8 cellular contexts compared by ENCODE assay signal in the genomic region with DNA sequence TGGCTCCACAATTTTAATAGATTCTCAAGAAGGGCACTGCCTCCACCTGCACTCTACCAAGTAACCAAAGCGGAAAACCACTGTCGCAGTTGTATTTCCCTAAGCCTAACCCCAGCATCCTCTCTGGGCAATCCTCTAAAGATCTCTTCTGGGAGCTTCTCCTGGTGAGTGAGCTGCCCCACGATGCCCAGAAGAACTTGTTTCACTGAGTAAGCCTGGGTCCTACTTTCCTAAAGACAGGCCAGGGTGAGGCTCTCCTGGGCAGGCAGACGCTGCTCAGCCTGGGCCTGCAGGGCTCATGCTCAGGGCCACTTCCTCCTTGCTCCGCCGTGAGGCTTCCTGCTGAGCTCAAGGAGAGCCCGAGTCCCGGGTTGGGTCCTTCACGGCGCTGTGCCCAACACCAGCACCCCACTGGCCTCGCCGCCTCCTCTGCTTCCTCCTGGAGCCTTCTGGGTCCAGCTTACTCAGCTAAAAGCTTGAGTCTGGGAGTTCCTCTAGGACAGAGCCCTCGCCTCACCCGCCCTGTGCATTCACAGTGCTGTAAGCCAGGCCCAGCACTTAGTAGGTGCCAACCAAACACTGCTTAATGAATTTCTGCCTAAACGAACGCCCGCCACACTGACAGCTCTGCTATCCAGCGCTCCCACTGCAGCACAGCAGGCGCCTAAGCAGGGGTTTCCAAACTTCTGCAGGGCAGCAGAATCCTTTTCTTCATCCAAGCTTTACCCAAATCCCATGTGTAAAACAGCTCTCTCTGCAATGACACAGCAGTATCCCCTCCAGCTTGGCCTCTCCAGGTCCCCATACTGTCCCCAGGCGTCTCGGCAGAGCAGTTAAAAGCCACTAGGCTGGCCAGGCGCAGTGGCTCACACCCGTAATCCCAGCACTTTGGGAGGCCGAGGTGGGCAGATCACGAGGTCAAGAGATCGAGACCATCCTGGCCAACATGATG. TPM values are rescaled to one million over a fixed set of nuclear protein-coding genes. Genes with fewer than 3 reads are reported as not detected.
A peak's percentile ranks its signal among the peaks of the same experiment; 100 is the strongest.
DNase-seq lines count a peak whose midpoint lies in the region; ATAC-seq and TF ChIP-seq lines count a peak whose summit lies in the region.

No MANE protein-coding gene starts in this region.

- BruUV-seq in A673 (replicated peaks; lab: Mats Ljungman, UMichigan) = no TSS peak

- no peak for TF ChIP-seq CTCF in A673 (conservative IDR thresholded peaks at IDR 0.05; ENCODE audit: low read depth, low read length)

- H3K9me3 ChIP-seq in A673 (ENCODE audit: low read depth, low read length, poor library complexity, severe bottlenecking) = no peaks in the 10 kb centered on the region

- peaks cover 49% of the 10 kb centered on the region for H3K36me3 Mint-ChIP-seq in activated CD4-positive, alpha-beta T cell treated with anti-CD3 and anti-CD28 coated beads, Interleukin-2, amount 10 ng/mL, durations not matched to agents 7 days and 5 days (ENCODE audit: low read depth)

- intact Hi-C loops in A673 (cut with micrococcal nuclease; ENCODE audit: unreplicated experiment) (loop anchor here (10.0 kb wide), 1 partner anchor 154 kb away; a partner anchor contains a TSS), cardiac septum (cut with DNase I) (loop anchor here (10.0 kb wide), 1 partner anchor 154 kb away; a partner anchor contains a TSS)

- peaks cover 70% of the 10 kb centered on the region for H3K4me1 Mint-ChIP-seq in activated CD4-positive, alpha-beta T cell treated with anti-CD3 and anti-CD28 coated beads, Interleukin-2, amount 10 ng/mL, durations not matched to agents 7 days and 5 days

- peak overlapping the region; percentile 81 for H3K27ac Mint-ChIP-seq in activated CD4-positive, alpha-beta T cell treated with anti-CD3 and anti-CD28 coated beads, Interleukin-2, amount 10 ng/mL, durations not matched to agents 7 days and 5 days

- H3K27me3 ChIP-seq in A673 (replicated peaks; ENCODE audit: insufficient read depth, low read depth, low read length, poor library complexity) = no peaks in the 10 kb centered on the region

- H3K4me3 ChIP-seq in A673 (ENCODE audit: low read depth, low read length, poor library complexity, severe bottlenecking) = no peak overlapping the region

- peak overlapping the region; percentile 68 for H3K27ac ChIP-seq in A673 (ENCODE audit: low read depth, low read length, poor library complexity, severe bottlenecking)

- H3K36me3 ChIP-seq in A673 (ENCODE audit: insufficient read depth, low read length, poor library complexity, severe bottlenecking) = no peaks in the 10 kb centered on the region

- no peaks in the 10 kb centered on the region for H3K9me3 Mint-ChIP-seq in activated CD4-positive, alpha-beta T cell treated with anti-CD3 and anti-CD28 coated beads, Interleukin-2, amount 10 ng/mL, durations not matched to agents 7 days and 5 days

- peak; percentile 54 for ATAC-seq in GM19438 (IDR thresholded peaks at IDR 0.05; ENCODE audit: low read depth, unreplicated experiment)
- peak; percentile 61 for ATAC-seq in HG03520 (IDR thresholded peaks at IDR 0.05; ENCODE audit: unreplicated experiment)

- CTCF ChIA-PET in A673 (lab: Charles Lee) = no interaction called here
- CTCF ChIA-PET in activated CD4-positive, alpha-beta T cell treated with anti-CD3 and anti-CD28 coated beads, Interleukin-2, amount 10 ng/mL, durations not matched to agents 7 days and 5 days (lab: Charles Lee) = interaction anchor here (0.6 to 1.9 kb wide), 8 partner anchors 16 to 421 kb away, joined by 3 to 9 read pairs (median 4); a partner anchor contains a TSS

- DNase-seq in A673 (ENCODE audit: low spot score) = no peak
- DNase-seq in activated CD4-positive, alpha-beta T cell treated with anti-CD3 and anti-CD28 coated beads, Interleukin-2, amount 10 ng/mL, durations not matched to agents 7 days and 5 days = peak; percentile 61
- peak; percentile 90 for DNase-seq in cardiac septum (ENCODE audit: low spot score)
- DNase-seq in stimulated activated CD4-positive, alpha-beta T cell treated with anti-CD3 and anti-CD28 coated beads, Interleukin-4, amount 100 ng/mL, for 1 hour = peak; percentile 39
- DNase-seq in SK-N-DZ (ENCODE audit: low spot score) = no peak
- DNase-seq in LoVo (ENCODE audit: low spot score) = no peak

- POLR2A ChIA-PET in A673 (lab: Charles Lee; ENCODE audit: low non-redundant PET) = no interaction called here
- POLR2A ChIA-PET in activated CD4-positive, alpha-beta T cell treated with anti-CD3 and anti-CD28 coated beads, Interleukin-2, amount 10 ng/mL, durations not matched to agents 7 days and 5 days (lab: Charles Lee) = interaction anchor here (0.6 kb wide), 2 partner anchors 91 to 1108 kb away, joined by 3 to 5 read pairs; no protein-coding TSS in a partner anchor

- H3K27me3 Mint-ChIP-seq in activated CD4-positive, alpha-beta T cell treated with anti-CD3 and anti-CD28 coated beads, Interleukin-2, amount 10 ng/mL, durations not matched to agents 7 days and 5 days = no peaks in the 10 kb centered on the region

- peaks cover 4% of the 10 kb centered on the region for H3K4me1 ChIP-seq in A673 (ENCODE audit: insufficient read depth, low read length, poor library complexity, severe bottlenecking)

- peak overlapping the region; percentile 60 for H3K4me3 Mint-ChIP-seq in activated CD4-positive, alpha-beta T cell treated with anti-CD3 and anti-CD28 coated beads, Interleukin-2, amount 10 ng/mL, durations not matched to agents 7 days and 5 days

RNA-seq across cellular contexts. Expression of a gene that starts 5.7 kb away (rescaled TPM):
- total RNA-seq in A673 (2021) (57.9 and 63.0 TPM in 2 replicates), cardiac septum (33.0 TPM)
- total RNA-seq in activated CD4-positive, alpha-beta T cell treated with anti-CD3 and anti-CD28 coated beads, Interleukin-2, amount 10 ng/mL, durations not matched to agents 7 days and 5 days = 10 to 100 TPM; 76.5 TPM
- 48.6 and 55.3 TPM in 2 replicates for polyA plus RNA-seq in SK-N-DZ (2014; cell fraction: cytosol; rRNA removed)
- 23.5 and 36.0 TPM in 2 replicates for polyA plus RNA-seq in SK-N-DZ (2014; cell fraction: nucleus; rRNA removed)

Comparison
In these comparisons a context has a peak if more than half of its experiments do, and no peak if none do; other contexts are left out.
1. DNase-seq: peak in activated CD4-positive, alpha-beta T cell treated with anti-CD3 and anti-CD28 coated beads, Interleukin-2, amount 10 ng/mL, durations not matched to agents 7 days and 5 days (single experiment), cardiac septum (single experiment) and stimulated activated CD4-positive, alpha-beta T cell treated with anti-CD3 and anti-CD28 coated beads, Interleukin-4, amount 100 ng/mL, for 1 hour (single experiment); none in A673 (single experiment), SK-N-DZ (single experiment) and LoVo (single experiment).